ENCODE assay signal across 2 cellular contexts in genomic region chr17:3397801-3398200, GRCh38.
TF ChIP-seq lines count a peak whose summit lies in the region.

No MANE protein-coding gene starts in this region.

TF ChIP-seq in Ishikawa, 13 proteins besides CTCF, POLR2A, EP300 and RAD21:
- TF ChIP-seq YY1 (IDR thresholded peaks at IDR 0.05; ENCODE audit: low read depth) (peak; percentile 63; the same call in 1 of the 2 replicates), REST (IDR thresholded peaks at IDR 0.05; ENCODE audit: low read depth) (peak; percentile 80)

TF ChIP-seq in liver, 16 proteins besides CTCF, POLR2A, EP300 and RAD21:
- peak; percentile 78 for TF ChIP-seq REST (IDR thresholded peaks at IDR 0.05)
